In the genomic region with DNA sequence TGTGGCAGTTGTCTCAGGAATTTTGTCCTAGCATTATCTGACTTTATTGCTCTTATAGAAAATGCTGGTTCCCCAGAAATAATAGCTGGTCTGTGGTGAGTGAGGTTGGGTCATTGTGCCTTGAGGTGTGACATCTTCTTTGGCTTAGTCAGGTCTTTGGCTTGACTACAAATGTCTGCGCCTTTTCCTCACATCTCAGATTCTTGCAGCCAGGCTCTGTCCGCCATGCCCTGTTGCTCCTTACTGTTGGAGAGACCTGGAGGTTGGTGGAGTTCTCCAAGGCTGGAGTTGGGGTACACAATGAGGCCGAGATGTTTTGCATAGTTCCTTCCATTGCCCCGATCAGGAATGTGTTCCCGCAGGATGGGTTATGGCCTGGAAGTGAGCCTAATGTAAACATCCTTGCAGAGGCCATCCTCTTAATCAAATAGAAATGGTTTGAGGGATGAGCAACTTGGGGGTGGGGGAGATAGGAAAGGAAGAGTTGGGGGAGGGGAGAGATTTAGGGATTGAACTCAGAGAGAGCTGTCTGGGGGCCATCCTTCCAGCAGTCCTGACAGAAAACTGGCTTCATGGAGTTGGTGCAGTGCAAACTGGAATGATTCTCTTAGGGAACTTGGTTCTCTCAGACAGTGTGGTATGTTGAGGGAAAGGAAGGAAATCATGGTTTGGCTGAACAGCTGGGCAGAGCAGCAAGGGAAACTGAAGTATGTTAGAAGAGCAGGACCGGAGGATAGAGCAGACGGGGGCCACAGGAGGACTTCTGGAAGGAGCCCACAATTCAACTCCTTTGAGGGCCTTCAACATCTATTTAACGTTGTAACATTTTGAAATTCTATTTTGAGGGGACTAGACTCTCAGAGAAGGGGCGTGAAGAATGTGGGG, we compare ENCODE assay signal across 14 cellular contexts. TPM values are rescaled to one million over a fixed set of nuclear protein-coding genes. Genes with fewer than 3 reads are reported as not detected.
A peak's percentile ranks its signal among the peaks of the same experiment; 100 is the strongest.
DNase-seq lines count a peak whose midpoint lies in the region; ATAC-seq, FAIRE-seq and TF ChIP-seq lines count a peak whose summit lies in the region.
"Had no signal": no experiment of that assay in that cellular context is flagged by ENCODE, and none has a peak within 500 bp of the region (broad histone marks: within the 10 kb centered on the region; RNA-seq: fewer than 3 reads in every experiment).

No MANE protein-coding gene starts in this region.

- no peak for TF ChIP-seq POLR2A in adrenal gland (IDR thresholded peaks at IDR 0.05)

- peaks cover 28% of the 10 kb centered on the region for H3K4me1 Mint-ChIP-seq in CD8-positive, alpha-beta T cell (ENCODE audit: low read depth)

- no peak for TF ChIP-seq CTCF in CD8-positive, alpha-beta T cell (IDR thresholded peaks at IDR 0.05)
- TF ChIP-seq CTCF in adrenal gland (IDR thresholded peaks at IDR 0.05): no peak
- no peak for TF ChIP-seq CTCF in hepatocyte (IDR thresholded peaks at IDR 0.05; ENCODE audit: poor library complexity)
- TF ChIP-seq CTCF in kidney (IDR thresholded peaks at IDR 0.05; ENCODE audit: borderline replicate concordance, extremely low read depth, insufficient read depth): no peak

- peaks cover 86% of the 10 kb centered on the region for H3K79me2 ChIP-seq in hepatocyte

- peak overlapping the region; percentile 41 for H3K27ac Mint-ChIP-seq in CD8-positive, alpha-beta T cell
- H3K27ac Mint-ChIP-seq: activated naive CD4-positive, alpha-beta T cell treated with anti-CD3 and anti-CD28 coated beads for 36 hours had no signal

- H3K9me3 Mint-ChIP-seq in CD8-positive, alpha-beta T cell: no peaks in the 10 kb centered on the region
- H3K9me3 Mint-ChIP-seq: activated naive CD4-positive, alpha-beta T cell treated with anti-CD3 and anti-CD28 coated beads for 36 hours; central memory CD8-positive, alpha-beta T cell had no signal

- H3K9ac ChIP-seq in stomach smooth muscle (ENCODE audit: low read length in 2 of 2) (no peak overlapping the region), kidney (ENCODE audit: low read length in 2 of 2) (no peak overlapping the region)

- CTCF ChIA-PET in CD8-positive, alpha-beta T cell (lab: Charles Lee): interaction anchor here (1.0 to 2.6 kb wide), 4 partner anchors 7 to 152 kb away, joined by 3 to 11 read pairs (median 3); no protein-coding TSS in a partner anchor

- 68 to 78% (median 76%) methylated on average over 9 of the region's 9 CpGs for WGBS in adrenal gland, 4 donors
- WGBS in hepatocyte (ENCODE audit: low lambda C conversion rate, missing lambda C conversion rate): 75% methylated on average over 9 of the region's 9 CpGs

- no peak for DNase-seq in CD8-positive, alpha-beta T cell
- DNase-seq in adrenal gland (peak in 1 of 7 donors; percentile 46), hepatocyte (ENCODE audit: low spot score) (no peak), kidney (no peak), HPDE6-E6E7 (ENCODE audit: extremely low spot score) (no peak), NCI-H1417 treated with DMSO at 0.1 percent for 48 hours (lab: John Stamatoyannopoulos, UW) (no peak)
- no peak for DNase-seq in stimulated activated CD4-positive, alpha-beta T cell treated with anti-CD3 and anti-CD28 coated beads, Interleukin-2, amount 100 ng/mL, for 24 hours
- DNase-seq: activated naive CD4-positive, alpha-beta T cell treated with anti-CD3 and anti-CD28 coated beads for 36 hours; DND-41; hypothalamus; small intestine; WERI-Rb-1 had no signal

- H3K4me1 ChIP-seq in CD8-positive, alpha-beta T cell (ENCODE audit: insufficient read depth, low read length): peaks cover 11% of the 10 kb centered on the region
- H3K4me1 ChIP-seq in adrenal gland (replicated peaks in 1 of 2) (peaks cover 33 to 90% of the 10 kb centered on the region in 2 donors), hepatocyte (ENCODE audit: insufficient read depth) (peaks cover 34% of the 10 kb centered on the region), stomach smooth muscle (ENCODE audit: control insufficient read depth, insufficient read depth, low read length) (peaks cover 36% of the 10 kb centered on the region), kidney (ENCODE audit: control insufficient read depth in 1 of 2, insufficient read depth in 1 of 2, low read depth in 1 of 2, low read length in 2 of 2) (peaks cover 24 to 32% of the 10 kb centered on the region in 2 donors)

- H3K4me3 ChIP-seq in CD8-positive, alpha-beta T cell (ENCODE audit: low read depth, low read length): no peak overlapping the region
- H3K4me3 ChIP-seq in adrenal gland (no peak overlapping the region), hepatocyte (no peak overlapping the region), stomach smooth muscle (ENCODE audit: low read length in 2 of 2) (peak overlapping the region in 1 of 2 donors; percentile 4), kidney (ENCODE audit: low read length in 2 of 2) (no peak overlapping the region)

- no peak overlapping the region for H2AFZ ChIP-seq in hepatocyte

- intact Hi-C loops in CD8-positive, alpha-beta T cell (cut with DNase I, micrococcal nuclease): loop anchor here in 1 of 2 experiments (10.0 kb wide), 1 partner anchor 45 kb away; no protein-coding TSS in a partner anchor
- intact Hi-C loops in adrenal gland (cut with DNase I): no loop called here
- intact Hi-C loops in kidney (cut with DNase I): no loop called here

- no peaks in the 10 kb centered on the region for H3K9me2 ChIP-seq in hepatocyte (replicated peaks; ENCODE audit: insufficient read depth)

- H3K4me3 Mint-ChIP-seq in CD8-positive, alpha-beta T cell: peak overlapping the region; percentile 36
- H3K4me3 Mint-ChIP-seq: activated naive CD4-positive, alpha-beta T cell treated with anti-CD3 and anti-CD28 coated beads for 36 hours; central memory CD8-positive, alpha-beta T cell had no signal

- no peaks in the 10 kb centered on the region for H3K36me3 Mint-ChIP-seq in CD8-positive, alpha-beta T cell

- ATAC-seq in CD8-positive, alpha-beta T cell: no peak

- H3K9me3 ChIP-seq in CD8-positive, alpha-beta T cell (ENCODE audit: low read length): no peaks in the 10 kb centered on the region
- H3K9me3 ChIP-seq in adrenal gland (replicated peaks in 1 of 3): no peaks in the 10 kb centered on the region
- no peaks in the 10 kb centered on the region for H3K9me3 ChIP-seq in hepatocyte (ENCODE audit: low read depth)
- H3K9me3 ChIP-seq in stomach smooth muscle (ENCODE audit: control insufficient read depth in 2 of 2, low read length in 2 of 2): no peaks in the 10 kb centered on the region
- H3K9me3 ChIP-seq in kidney (ENCODE audit: control insufficient read depth in 1 of 2, low read length in 2 of 2): no peaks in the 10 kb centered on the region

- H3K27me3 Mint-ChIP-seq in CD8-positive, alpha-beta T cell (ENCODE audit: low read depth): peaks cover 12% of the 10 kb centered on the region

- peak overlapping the region; percentile 27 for H3K4me2 ChIP-seq in hepatocyte

- H3K36me3 ChIP-seq in CD8-positive, alpha-beta T cell (ENCODE audit: insufficient read depth, low read length): no peaks in the 10 kb centered on the region
- H3K36me3 ChIP-seq in adrenal gland (replicated peaks in 1 of 2): peaks cover 0 to 3% of the 10 kb centered on the region in 2 donors
- H3K36me3 ChIP-seq in hepatocyte (replicated peaks; ENCODE audit: insufficient read depth, low read depth): no peaks in the 10 kb centered on the region
- peaks cover 0 to 3% of the 10 kb centered on the region in 2 donors for H3K36me3 ChIP-seq in stomach smooth muscle (ENCODE audit: control insufficient read depth in 2 of 2, insufficient read depth in 2 of 2, low read length in 2 of 2)
- peaks cover 0 to 4% of the 10 kb centered on the region in 2 donors for H3K36me3 ChIP-seq in kidney (ENCODE audit: control insufficient read depth in 1 of 2, insufficient read depth in 2 of 2, low read length in 2 of 2)
- H3K36me3 ChIP-seq: WERI-Rb-1 had no signal

- no peak overlapping the region for H3K27ac ChIP-seq in CD8-positive, alpha-beta T cell (ENCODE audit: low read depth, low read length)
- H3K27ac ChIP-seq in adrenal gland (peak overlapping the region; percentile 14 to 83 (median 64)), hepatocyte (no peak overlapping the region), stomach smooth muscle (ENCODE audit: low read length) (peak overlapping the region; percentile 37), kidney (ENCODE audit: low read depth in 2 of 2, low read length in 2 of 2) (peak overlapping the region in 1 of 2 donors; percentile 78)
- H3K27ac ChIP-seq: WERI-Rb-1 had no signal

- no peak for FAIRE-seq in kidney (lab: Jason Lieb, UNC)
- FAIRE-seq: small intestine had no signal

- peaks cover 3% of the 10 kb centered on the region for H4K20me1 ChIP-seq in hepatocyte (ENCODE audit: insufficient read depth, poor library complexity, severe bottlenecking)

- no peaks in the 10 kb centered on the region for H3K27me3 ChIP-seq in CD8-positive, alpha-beta T cell (ENCODE audit: insufficient read depth, low read length)
- H3K27me3 ChIP-seq in adrenal gland: no peaks in the 10 kb centered on the region
- H3K27me3 ChIP-seq in hepatocyte: no peaks in the 10 kb centered on the region
- no peaks in the 10 kb centered on the region for H3K27me3 ChIP-seq in stomach smooth muscle (ENCODE audit: control insufficient read depth in 1 of 2, insufficient read depth in 2 of 2, low read length in 2 of 2)

- POLR2A ChIA-PET in CD8-positive, alpha-beta T cell (lab: Charles Lee): interaction anchor here (0.9 to 1.2 kb wide), 2 partner anchors 49 to 50 kb away, joined by 4 read pairs; a partner anchor contains a TSS

RNA-seq across cellular contexts. Expression of a gene that starts 49.9 kb away (rescaled TPM):
- 10 to 100 TPM; 15.3 to 18.3 TPM for total RNA-seq in CD8-positive, alpha-beta T cell
- total RNA-seq in adrenal gland (100 to 1,000 TPM in 1 of 8 donors, 10 to 100 TPM in 7; 25.3 to 119 (median 68.6) TPM), hepatocyte (21.0 and 30.1 TPM in 2 replicates), kidney (126 TPM)
- polyA plus RNA-seq in adrenal gland (10 to 100 TPM; 16.0 to 36.0 (median 16.0) TPM), hepatocyte (52.3 and 67.5 TPM in 2 replicates), kidney (ENCODE audit: insufficient read depth, low read depth, low replicate concordance) (2.5 TPM)

Comparison
In these comparisons a context has a peak if more than half of its experiments do, and no peak if none do; other contexts are left out.
1. H3K27ac ChIP-seq: peak in adrenal gland (5 of 5) and stomach smooth muscle (single experiment); none in CD8-positive, alpha-beta T cell (single experiment) and hepatocyte (single experiment).